Comparison of ENCODE assay signal across 20 cellular contexts in the genomic region with DNA sequence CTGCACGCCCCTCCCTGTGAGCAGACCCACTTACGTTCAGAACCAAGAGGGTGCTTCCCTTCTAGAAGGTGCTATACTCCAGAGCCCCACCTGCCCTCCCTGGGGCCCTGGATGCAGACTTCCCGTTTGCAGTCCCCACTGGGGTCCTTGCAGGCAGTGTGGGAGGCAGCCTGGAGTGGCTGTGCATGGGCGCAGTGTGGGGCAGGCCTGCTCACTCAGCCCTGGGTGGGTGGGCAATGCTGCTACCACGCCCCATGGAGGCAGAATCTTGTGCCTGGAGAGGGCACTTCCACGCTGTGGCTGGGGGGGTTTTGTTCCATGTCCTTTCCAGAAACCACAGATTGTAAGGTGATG.
DNase-seq lines count a peak whose midpoint lies in the region; ATAC-seq, FAIRE-seq and TF ChIP-seq lines count a peak whose summit lies in the region.
"Had no signal": no experiment of that assay in that cellular context is flagged by ENCODE, and none has a peak within 500 bp of the region (broad histone marks: within the 10 kb centered on the region; RNA-seq: fewer than 3 reads in every experiment).

No MANE protein-coding gene starts in this region.

- no peak overlapping the region for H2AK5ac ChIP-seq in H1 (ENCODE audit: low read depth, low read length)

- intact Hi-C loops in posterior cingulate gyrus (cut with DNase I) = no loop called here

- H3K4me2 ChIP-seq in H1 (ENCODE audit: insufficient read depth in 1 of 2, low read depth in 2 of 2, low read length in 2 of 2) = no peak overlapping the region

- no peak overlapping the region for H4K8ac ChIP-seq in H1 (ENCODE audit: extremely low read depth, insufficient read depth, low read length)

- POLR2A ChIA-PET in H1 (lab: Charles Lee; ENCODE audit: partially characterized antibody) = no interaction called here

- TF ChIP-seq POLR2A in GM12892 (IDR thresholded peaks at IDR 0.05; ENCODE audit: low read depth, low read length) (no peak), H1 (IDR thresholded peaks at IDR 0.05; ENCODE audit: control extremely low read depth in 1 of 2, low read depth in 2 of 2, low read length in 2 of 2) (no peak)

- H3K9me3 ChIP-seq in H1 (ENCODE audit: insufficient read depth in 2 of 2, low read depth in 1 of 2, low read length in 1 of 2) = no peaks in the 10 kb centered on the region
- H3K9me3 ChIP-seq: colonic mucosa, ovary, uterus had no signal

- no peak overlapping the region for H3K56ac ChIP-seq in H1 (replicated peaks; ENCODE audit: insufficient read length, low read depth, low read length)

- H2BK5ac ChIP-seq in H1 (ENCODE audit: low read depth, low read length) = no peak overlapping the region

- no peak overlapping the region for H3K18ac ChIP-seq in H1 (ENCODE audit: extremely low read depth, low read length)

- TF ChIP-seq RAD21 in H1 (IDR thresholded peaks at IDR 0.05 in 1 of 2, conservative IDR thresholded peaks at IDR 0.05 in 1 of 2; ENCODE audit: low read depth in 2 of 2, low read length in 2 of 2) = no peak

- no peak overlapping the region for H3K23ac ChIP-seq in H1 (ENCODE audit: insufficient read length)

- no peak overlapping the region for H2BK20ac ChIP-seq in H1 (ENCODE audit: low read length)

- DNase-seq in activated CD4-positive, CD25-positive, alpha-beta regulatory T cell treated with anti-CD3 and anti-CD28 coated beads, Interleukin-2, amount 50 U/mL, for 72 hours = peak; percentile 14
- DNase-seq in GM12892 (ENCODE audit: insufficient read length) = peak; percentile 1
- DNase-seq in H1 (ENCODE audit: low read depth in 1 of 2, low spot score in 2 of 2) = no peak
- peak in 7 of 10 donors; percentile 0 to 57 (median 7) for DNase-seq in posterior cingulate gyrus
- DNase-seq in NCI-H526 (lab: John Stamatoyannopoulos, UW) = no peak
- no peak for DNase-seq in D721Med (ENCODE audit: insufficient read length, low spot score)
- DNase-seq: C1 segment of cervical spinal cord; colonic mucosa; DMS 273 treated with DMSO at 0.1 percent for 48 hours; MV-4-11; NCI-H187; NCI-H446 treated with DMSO at 0.1 percent for 48 hours; NK-92 treated with Interleukin-12 subunit alpha and Interleukin-12 subunit beta, amount 100 ng/mL, for 24 hours; stimulated activated CD4-positive, alpha-beta T cell treated with anti-CD3 and anti-CD28 coated beads, Interleukin-2, amount 100 ng/mL, for 48 hours; uterus had no signal

- H3K23me2 ChIP-seq in H1 (ENCODE audit: low read depth, low read length) = peaks cover 6% of the 10 kb centered on the region

- H2BK120ac ChIP-seq in H1 (replicated peaks; ENCODE audit: low read depth, low read length) = no peak overlapping the region

- no peak overlapping the region for H2BK12ac ChIP-seq in H1 (ENCODE audit: low read depth, low read length)

- no peak for TF ChIP-seq EP300 in H1 (IDR thresholded peaks at IDR 0.05; ENCODE audit: borderline replicate concordance in 1 of 2, low read depth in 2 of 2, low read length in 2 of 2)

- H3K27ac ChIP-seq in H1 (ENCODE audit: low read depth, low read length) = no peak overlapping the region
- H3K27ac ChIP-seq: colonic mucosa, ovary, uterus had no signal

- 97% methylated on average over 6 of the region's 6 CpGs; no CpG with 5 or more reads in 1 of the 2 experiments for WGBS in H1 (ENCODE audit: extremely low coverage in 1 of 2, insufficient coverage in 1 of 2, insufficient read length in 1 of 2, insufficient replicate concordance in 2 of 2, low coverage in 1 of 2, low lambda C conversion rate in 2 of 2, missing lambda C conversion rate in 1 of 2), 2 experiments

- no peak for FAIRE-seq in GM12892 (lab: Jason Lieb, UNC)
- no peak for FAIRE-seq in H1 (lab: Jason Lieb, UNC)
- FAIRE-seq in D721Med (lab: Jason Lieb, UNC) = no peak
- FAIRE-seq: islet of Langerhans had no signal

- H3K79me2 ChIP-seq in H1 (ENCODE audit: control insufficient read depth in 1 of 2, insufficient read depth in 2 of 2, low read length in 2 of 2) = no peaks in the 10 kb centered on the region

- no peak overlapping the region for H3K14ac ChIP-seq in H1 (ENCODE audit: insufficient read length)

- H3K27me3 ChIP-seq in H1 (replicated peaks in 1 of 4; ENCODE audit: control insufficient read depth in 3 of 4, extremely low read depth in 1 of 4, insufficient read depth in 3 of 4, low read length in 3 of 4) = peaks cover 19 to 81% (median 49%) of the 10 kb centered on the region in 4 experiments
- H3K27me3 ChIP-seq: colonic mucosa, ovary, uterus had no signal

- CTCF ChIA-PET in H1 (lab: Charles Lee; ENCODE audit: partially characterized antibody) = no interaction called here

- H2BK15ac ChIP-seq in H1 (ENCODE audit: low read length) = 0 out of 2 replicates have a peak overlapping the region, but pooled peaks have one; percentile 61

- H3K36me3 ChIP-seq in H1 (ENCODE audit: control insufficient read depth in 2 of 4, insufficient read depth in 4 of 4, low read length in 3 of 4) = no peaks in the 10 kb centered on the region
- H3K36me3 ChIP-seq: colonic mucosa, ovary, uterus had no signal

- TF ChIP-seq CTCF in H1 (IDR thresholded peaks at IDR 0.05; ENCODE audit: control extremely low read depth in 1 of 3, insufficient read depth in 1 of 3, low read depth in 1 of 3, low read length in 3 of 3) = no peak
- no peak for TF ChIP-seq CTCF in D721Med (IDR thresholded peaks at IDR 0.05; ENCODE audit: insufficient read depth, missing control alignments)

- no peak overlapping the region for H2AFZ ChIP-seq in H1 (ENCODE audit: low read length)

- no peak overlapping the region for H3K9ac ChIP-seq in H1 (replicated peaks in 1 of 4; ENCODE audit: extremely low read depth in 1 of 4, low read depth in 3 of 4, low read length in 3 of 4)

- H3K79me1 ChIP-seq in H1 (ENCODE audit: low read depth, low read length) = no peaks in the 10 kb centered on the region

- H3K4me3 ChIP-seq in H1 (ENCODE audit: extremely low read depth in 1 of 4, insufficient read depth in 2 of 4, low read depth in 3 of 4, low read length in 4 of 4) = no peak overlapping the region
- H3K4me3 ChIP-seq: colonic mucosa, K562, ovary, uterus had no signal

- peaks cover 3 to 15% of the 10 kb centered on the region in 2 experiments for H4K20me1 ChIP-seq in H1 (replicated peaks in 1 of 2; ENCODE audit: control insufficient read depth in 1 of 2, insufficient read depth in 2 of 2, low read length in 2 of 2)

- H4K5ac ChIP-seq in H1 (ENCODE audit: insufficient read length, low read depth, low read length) = no peak overlapping the region

- no peak overlapping the region for H4K91ac ChIP-seq in H1 (replicated peaks; ENCODE audit: insufficient read length, low read length)

- H3K4ac ChIP-seq in H1 (replicated peaks; ENCODE audit: insufficient read length, low read depth, low read length) = no peak overlapping the region

- no peak for ATAC-seq in activated CD4-positive, CD25-positive, alpha-beta regulatory T cell treated with anti-CD3 and anti-CD28 coated beads, Interleukin-2, amount 50 U/mL, for 24 hours
- no peak for ATAC-seq in GM18909 (IDR thresholded peaks at IDR 0.05; ENCODE audit: poor library complexity, unreplicated experiment)
- ATAC-seq: K562 had no signal

- H3K4me1 ChIP-seq in H1 (replicated peaks in 1 of 4; ENCODE audit: control insufficient read depth in 3 of 4, insufficient read depth in 4 of 4, low read length in 3 of 4) = peaks cover 0 to 3% (median 0%) of the 10 kb centered on the region in 4 experiments; a peak in 1 of 7 replicates
- H3K4me1 ChIP-seq: colonic mucosa, uterus had no signal

TF ChIP-seq in H1, 55 proteins besides CTCF, POLR2A, EP300 and RAD21:
- TF ChIP-seq TAF7 (optimal IDR thresholded peaks at IDR 0.05; ENCODE audit: borderline replicate concordance, low read depth, low read length) (no peak), TCF12 (IDR thresholded peaks at IDR 0.05; ENCODE audit: low read depth, low read length) (no peak), BRCA1 (IDR thresholded peaks at IDR 0.05; ENCODE audit: low read depth, low read length) (no peak), SUZ12 (IDR thresholded peaks at IDR 0.05; ENCODE audit: low read length) (no peak), JUN (IDR thresholded peaks at IDR 0.05; ENCODE audit: low read depth, low read length) (no peak), CTBP2 (IDR thresholded peaks at IDR 0.05; ENCODE audit: borderline replicate concordance, insufficient read depth, insufficient read length, low read length) (no peak), ZNF274 (IDR thresholded peaks at IDR 0.05; ENCODE audit: borderline replicate concordance, extremely low read depth, low read length) (no peak), SIX5 (IDR thresholded peaks at IDR 0.05; ENCODE audit: low read depth, low read length) (no peak), POU5F1 (IDR thresholded peaks at IDR 0.05; ENCODE audit: low read depth, low read length) (no peak), POLR2AphosphoS5 (IDR thresholded peaks at IDR 0.05; ENCODE audit: low read depth, low read length) (no peak), BACH1 (IDR thresholded peaks at IDR 0.05; ENCODE audit: low read length) (no peak), EZH2 (IDR thresholded peaks at IDR 0.05; ENCODE audit: low read depth, low read length, severe bottlenecking) (no peak), GTF2F1 (IDR thresholded peaks at IDR 0.05; ENCODE audit: borderline replicate concordance, low read depth, low read length) (no peak), CEBPB (IDR thresholded peaks at IDR 0.05; ENCODE audit: low read depth, low read length) (no peak), CBX8 (IDR thresholded peaks at IDR 0.05; ENCODE audit: borderline replicate concordance, low read depth, low read length) (no peak), SP1 (IDR thresholded peaks at IDR 0.05; ENCODE audit: low read depth, low read length) (no peak)

Comparison
In these comparisons a context has a peak if more than half of its experiments do, and no peak if none do; other contexts are left out.
1. DNase-seq: peak in activated CD4-positive, CD25-positive, alpha-beta regulatory T cell treated with anti-CD3 and anti-CD28 coated beads, Interleukin-2, amount 50 U/mL, for 72 hours (single experiment), GM12892 (single experiment) and posterior cingulate gyrus (7 of 10); none in H1 (0 of 2), NCI-H526 (0 of 2) and D721Med (single experiment).